ENCODE assay signal across 23 cellular contexts in genomic region chr1:235272851-235273250, GRCh38.
"Had no signal": no experiment of that assay in that cellular context is flagged by ENCODE, and none has a peak within 500 bp of the region (broad histone marks: within the 10 kb centered on the region; RNA-seq: fewer than 3 reads in every experiment).

No MANE protein-coding gene starts in this region.

- H3K27me3 ChIP-seq: breast epithelium, colonic mucosa, dorsolateral prefrontal cortex, sigmoid colon had no signal

- H3K36me3 Mint-ChIP-seq: stimulated activated memory B cell treated with anti-CD40 and anti-IgM and Interleukin-4, amounts not matched to agents 10 μg/mL and 1 μg/mL and 100 μg/mL, for 72 hours had no signal

- H3K4me1 ChIP-seq: breast epithelium, colonic mucosa had no signal

- ATAC-seq: activated CD4-positive, alpha-beta T cell treated with anti-CD3 and anti-CD28 coated beads for 36 hours; activated naive CD4-positive, alpha-beta T cell treated with anti-CD3 and anti-CD28 coated beads, Interleukin-2, amount 50 U/mL, for 72 hours; effector memory CD8-positive, alpha-beta T cell; esophagus mucosa; stimulated activated memory B cell treated with anti-CD40 and anti-IgM and Interleukin-4, amounts not matched to agents 10 μg/mL and 1 μg/mL and 100 μg/mL, for 72 hours had no signal

- DNase-seq: activated B cell treated with CpG ODN at 0.5 μM for 24 hours; activated CD4-positive, alpha-beta memory T cell treated with anti-CD3 and anti-CD28 coated beads for 36 hours; activated CD4-positive, alpha-beta T cell treated with anti-CD3 and anti-CD28 coated beads for 36 hours; activated effector memory CD4-positive, alpha-beta T cell treated with anti-CD3 and anti-CD28 coated beads, Interleukin-2, amount 50 U/mL, for 16 hours; amniotic stem cell; colonic mucosa; dorsolateral prefrontal cortex; effector memory CD8-positive, alpha-beta T cell; hippocampal formation; kidney glomerular epithelial cell; nephron progenitor cell; occipital lobe; sigmoid colon; stimulated activated CD4-positive, alpha-beta T cell treated with anti-CD3 and anti-CD28 coated beads, Interleukin-15, amount 100 ng/mL, for 24 hours; T-helper 1 cell; T-helper 9 cell had no signal

- H3K9me3 ChIP-seq: breast epithelium, colonic mucosa, sigmoid colon had no signal

- H3K4me3 Mint-ChIP-seq: activated B cell treated with CpG ODN at 0.5 μM for 24 hours; activated CD4-positive, alpha-beta memory T cell treated with anti-CD3 and anti-CD28 coated beads for 36 hours; activated CD4-positive, alpha-beta T cell treated with anti-CD3 and anti-CD28 coated beads for 36 hours; memory B cell; nephron progenitor cell; stimulated activated memory B cell treated with anti-CD40 and anti-IgM and Interleukin-4, amounts not matched to agents 10 μg/mL and 1 μg/mL and 100 μg/mL, for 72 hours; type B pancreatic cell had no signal

- H3K27me3 Mint-ChIP-seq: activated B cell treated with CpG ODN at 0.5 μM for 24 hours; activated CD4-positive, alpha-beta memory T cell treated with anti-CD3 and anti-CD28 coated beads for 36 hours; activated CD4-positive, alpha-beta T cell treated with anti-CD3 and anti-CD28 coated beads for 36 hours; effector memory CD8-positive, alpha-beta T cell; memory B cell; stimulated activated memory B cell treated with anti-CD40 and anti-IgM and Interleukin-4, amounts not matched to agents 10 μg/mL and 1 μg/mL and 100 μg/mL, for 72 hours; type B pancreatic cell had no signal

- H3K9me3 Mint-ChIP-seq: activated B cell treated with CpG ODN at 0.5 μM for 24 hours; activated CD4-positive, alpha-beta memory T cell treated with anti-CD3 and anti-CD28 coated beads for 36 hours; activated naive CD4-positive, alpha-beta T cell treated with anti-CD3 and anti-CD28 coated beads, Interleukin-2, amount 50 U/mL, for 72 hours; effector memory CD8-positive, alpha-beta T cell; memory B cell; stimulated activated memory B cell treated with anti-CD40 and anti-IgM and Interleukin-4, amounts not matched to agents 10 μg/mL and 1 μg/mL and 100 μg/mL, for 72 hours had no signal

- H3K27ac Mint-ChIP-seq: activated B cell treated with CpG ODN at 0.5 μM for 24 hours; activated CD4-positive, alpha-beta memory T cell treated with anti-CD3 and anti-CD28 coated beads for 36 hours; activated CD4-positive, alpha-beta T cell treated with anti-CD3 and anti-CD28 coated beads for 36 hours; activated naive CD4-positive, alpha-beta T cell treated with anti-CD3 and anti-CD28 coated beads, Interleukin-2, amount 50 U/mL, for 72 hours; effector memory CD8-positive, alpha-beta T cell; nephron progenitor cell; stimulated activated memory B cell treated with anti-CD40 and anti-IgM and Interleukin-4, amounts not matched to agents 10 μg/mL and 1 μg/mL and 100 μg/mL, for 72 hours; type B pancreatic cell had no signal

- H3K27ac ChIP-seq: breast epithelium, colonic mucosa, dorsolateral prefrontal cortex, sigmoid colon had no signal

- H3K4me2 ChIP-seq: smooth muscle cell had no signal
